In the genomic region with DNA sequence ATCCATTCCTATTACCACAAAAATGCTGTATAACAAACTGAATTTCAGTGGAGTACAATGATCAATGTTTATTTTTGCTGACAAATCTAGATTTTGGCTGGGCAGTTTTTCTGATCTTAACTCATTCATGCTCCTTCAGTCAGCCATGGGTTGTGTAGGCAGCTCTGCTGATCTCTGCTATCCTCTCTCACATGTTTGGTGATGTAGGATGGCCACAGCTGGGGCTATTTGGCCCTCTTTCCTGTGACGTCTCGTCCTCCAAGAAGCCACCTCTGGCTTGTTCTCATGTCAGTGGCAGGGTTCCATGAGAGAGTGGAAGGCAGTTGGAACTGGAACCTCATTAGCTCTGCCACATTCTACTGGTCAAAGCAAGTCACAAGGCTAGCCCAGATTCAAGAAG, we compare ENCODE assay signal across 1 cellular context.
TF ChIP-seq lines count a peak whose summit lies in the region.

No MANE protein-coding gene starts in this region.

TF ChIP-seq in A549, 52 proteins besides CTCF, POLR2A, EP300 and RAD21:
- TF ChIP-seq EHF (CRISPR knock-in tag; IDR thresholded peaks at IDR 0.05) (no peak), MAFK (IDR thresholded peaks at IDR 0.05; ENCODE audit: partially characterized antibody) (peak; percentile 63)
